17 cellular contexts compared by ENCODE assay signal in genomic region chr13:35956074-35956473, GRCh38.
DNase-seq lines count a peak whose midpoint lies in the region; ATAC-seq and TF ChIP-seq lines count a peak whose summit lies in the region.
"Had no signal": no experiment of that assay in that cellular context is flagged by ENCODE, and none has a peak within 500 bp of the region (broad histone marks: within the 10 kb centered on the region; RNA-seq: fewer than 3 reads in every experiment).

No MANE protein-coding gene starts in this region.

- H3K9me3 ChIP-seq in left ventricle myocardium inferior (replicated peaks) (no peaks in the 10 kb centered on the region), heart left ventricle (no peaks in the 10 kb centered on the region), adipocyte (ENCODE audit: control insufficient read depth, low read length) (no peaks in the 10 kb centered on the region), muscle layer of duodenum (ENCODE audit: control insufficient read depth in 1 of 2, low read length in 2 of 2) (no peaks in the 10 kb centered on the region), tibial artery (no peaks in the 10 kb centered on the region)
- H3K9me3 ChIP-seq: BLaER1, Caco-2 had no signal

- H3K27ac ChIP-seq in left ventricle myocardium inferior (replicated peaks) (peak overlapping the region; percentile 56), heart left ventricle (peak overlapping the region in 2 of 12 donors; percentile 43 to 55), muscle layer of duodenum (ENCODE audit: low read length) (peak overlapping the region; percentile 2), tibial artery (peak overlapping the region; percentile 50 to 51), substantia nigra (ENCODE audit: low read depth, low read length, poor library complexity, severe bottlenecking) (no peak overlapping the region)
- H3K27ac ChIP-seq: BLaER1 had no signal

- H3K4me1 ChIP-seq in left ventricle myocardium inferior (peaks cover 39% of the 10 kb centered on the region), heart left ventricle (peaks cover 0 to 36% (median 5%) of the 10 kb centered on the region in 12 donors), adipocyte (ENCODE audit: control insufficient read depth, insufficient read depth, low read length) (peaks cover 70% of the 10 kb centered on the region), muscle layer of duodenum (ENCODE audit: control insufficient read depth in 1 of 2, insufficient read depth in 2 of 2, low read length in 2 of 2) (peaks cover 6 to 13% of the 10 kb centered on the region in 2 donors), tibial artery (peaks cover 0 to 48% (median 18%) of the 10 kb centered on the region in 4 donors)
- H3K4me1 ChIP-seq: Caco-2 had no signal

- H3K4me3 ChIP-seq in left ventricle myocardium inferior, result no peak overlapping the region
- H3K4me3 ChIP-seq in heart left ventricle, result no peak overlapping the region
- H3K4me3 ChIP-seq in adipocyte (ENCODE audit: low read length), result no peak overlapping the region
- H3K4me3 ChIP-seq in muscle layer of duodenum (ENCODE audit: low read depth in 1 of 2, low read length in 2 of 2), result no peak overlapping the region
- no peak overlapping the region for H3K4me3 ChIP-seq in tibial artery
- H3K4me3 ChIP-seq: BLaER1 had no signal

- no peak for DNase-seq in left ventricle myocardium inferior
- no peak for DNase-seq in heart left ventricle
- DNase-seq in adipocyte (ENCODE audit: low read depth), result no peak
- no peak for DNase-seq in tibial artery
- DNase-seq in substantia nigra (lab: John Stamatoyannopoulos, UW), result no peak
- DNase-seq in NCI-H526 treated with DMSO at 0.1 percent for 48 hours (lab: John Stamatoyannopoulos, UW), result no peak
- no peak for DNase-seq in activated CD4-positive, alpha-beta T cell treated with anti-CD3 and anti-CD28 coated beads, Interleukin-2, amount 50 U/mL, for 1 hour
- DNase-seq: 8988T; AML-193; Caco-2; CD8-positive, alpha-beta memory T cell; DND-41; GDM1; GOT3; H9 had no signal

- no peak for TF ChIP-seq POLR2A in heart left ventricle (IDR thresholded peaks at IDR 0.05)

- no peak for ATAC-seq in heart left ventricle

- intact Hi-C loops in left ventricle myocardium inferior (cut with micrococcal nuclease) (loop anchor here (10.0 kb wide), 1 partner anchor 131 kb away; no protein-coding TSS in a partner anchor), heart left ventricle (cut with DNase I) (loop anchor here in 9 of 10 donors (5.0 to 10.0 kb wide), 11 partner anchors 71 to 331 kb away; no protein-coding TSS in a partner anchor), tibial artery (cut with DNase I; ENCODE audit: low total_unique reads) (no loop called here)

- TF ChIP-seq CTCF in left ventricle myocardium inferior (IDR thresholded peaks at IDR 0.05; ENCODE audit: borderline replicate concordance), result no peak
- TF ChIP-seq CTCF in heart left ventricle (IDR thresholded peaks at IDR 0.05), result no peak
- TF ChIP-seq CTCF in tibial artery (IDR thresholded peaks at IDR 0.05), result no peak

- H3K36me3 ChIP-seq in left ventricle myocardium inferior (no peaks in the 10 kb centered on the region), heart left ventricle (no peaks in the 10 kb centered on the region), adipocyte (ENCODE audit: control insufficient read depth, insufficient read depth, low read length, severe bottlenecking) (no peaks in the 10 kb centered on the region), muscle layer of duodenum (ENCODE audit: control insufficient read depth in 1 of 2, insufficient read depth in 2 of 2, low read length in 2 of 2) (no peaks in the 10 kb centered on the region), tibial artery (no peaks in the 10 kb centered on the region)
- H3K36me3 ChIP-seq: BLaER1 had no signal

- H3K9ac ChIP-seq in adipocyte (ENCODE audit: low read length), result peak overlapping the region; percentile 62
- H3K9ac ChIP-seq: BLaER1 had no signal

- H3K27me3 ChIP-seq in left ventricle myocardium inferior (ENCODE audit: low read depth) (no peaks in the 10 kb centered on the region), heart left ventricle (no peaks in the 10 kb centered on the region), adipocyte (replicated peaks; ENCODE audit: control insufficient read depth, insufficient read depth, low read length) (no peaks in the 10 kb centered on the region), muscle layer of duodenum (ENCODE audit: low read depth, low read length) (no peaks in the 10 kb centered on the region), tibial artery (no peaks in the 10 kb centered on the region)
- H3K27me3 ChIP-seq: BLaER1 had no signal
